Comparison of ENCODE assay signal across 23 cellular contexts in the genomic region with DNA sequence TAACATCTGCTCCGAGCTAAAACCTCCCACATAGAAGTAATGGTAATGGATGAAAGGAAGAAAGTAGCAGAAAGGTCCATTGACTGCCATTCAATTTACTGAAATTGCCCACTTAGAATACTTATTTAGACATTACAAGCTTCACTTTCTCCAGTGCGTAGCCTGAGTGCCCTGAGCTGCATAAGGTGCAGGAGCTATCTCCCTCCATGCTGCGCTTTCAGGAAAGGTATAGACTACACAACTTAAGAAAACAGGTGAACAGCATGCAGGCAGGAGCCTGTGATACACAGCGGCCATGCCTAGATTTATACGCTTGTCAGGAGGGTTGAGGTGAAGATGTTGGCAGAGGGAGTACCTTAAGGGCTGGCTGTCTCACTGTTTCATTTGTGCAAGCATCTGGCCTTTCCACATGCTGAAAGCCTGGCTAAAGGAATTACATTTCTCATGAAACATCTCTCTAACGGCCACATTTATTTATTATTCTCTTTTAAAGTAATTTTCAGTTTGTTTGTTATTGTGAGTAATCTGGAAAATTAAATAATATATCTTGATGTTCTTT.
"Had no signal": no experiment of that assay in that cellular context is flagged by ENCODE, and none has a peak within 500 bp of the region (broad histone marks: within the 10 kb centered on the region; RNA-seq: fewer than 3 reads in every experiment).

No MANE protein-coding gene starts in this region.

- DNase-seq: activated CD4-positive, alpha-beta memory T cell treated with anti-CD3 and anti-CD28 coated beads for 36 hours; activated CD4-positive, alpha-beta T cell treated with anti-CD3 and anti-CD28 coated beads, Interleukin-2, amount 10 ng/mL, durations not matched to agents 7 days and 5 days; activated CD4-positive, CD25-positive, alpha-beta regulatory T cell; activated CD8-positive, alpha-beta memory T cell treated with anti-CD3 and anti-CD28 coated beads for 24 hours; activated gamma-delta T cell treated with Interleukin-2 at 50 U/mL for 16 hours; activated naive CD4-positive, alpha-beta T cell treated with anti-CD3 and anti-CD28 coated beads, Interleukin-2, amount 10 ng/mL, durations not matched to agents 7 days and 5 days; activated naive CD8-positive, alpha-beta T cell treated with anti-CD3 and anti-CD28 coated beads for 36 hours; activated T-cell treated with anti-CD3 and anti-CD28 coated beads for 4 hours; activated T-cell treated with anti-CD3 and anti-CD28 coated beads, Interleukin-2, amount 50 U/mL, for 48 hours; brain microvascular endothelial cell; NCI-H1105 treated with DMSO at 0.1 percent for 48 hours; NCI-H1436 treated with DMSO at 0.1 percent for 48 hours; NCI-H187; NCI-H2081; NCI-H446; NCI-H524; PC-3; SHP77; T-helper 1 cell had no signal

- H3K36me3 ChIP-seq: brain microvascular endothelial cell, cardiac muscle cell had no signal

- H3K4me1 Mint-ChIP-seq: activated CD4-positive, alpha-beta T cell treated with anti-CD3 and anti-CD28 coated beads, Interleukin-2, amount 10 ng/mL, durations not matched to agents 7 days and 5 days; activated naive CD4-positive, alpha-beta T cell treated with anti-CD3 and anti-CD28 coated beads, Interleukin-2, amount 10 ng/mL, durations not matched to agents 7 days and 5 days; activated naive CD8-positive, alpha-beta T cell treated with anti-CD3 and anti-CD28 coated beads for 36 hours; activated T-helper 17 cell treated with anti-CD3 and anti-CD28 coated beads, Interleukin-2, amount 50 U/mL, for 72 hours had no signal

- H3K9me3 Mint-ChIP-seq: activated CD4-positive, alpha-beta memory T cell treated with anti-CD3 and anti-CD28 coated beads for 36 hours; activated CD4-positive, alpha-beta T cell treated with anti-CD3 and anti-CD28 coated beads, Interleukin-2, amount 10 ng/mL, durations not matched to agents 7 days and 5 days; activated naive CD4-positive, alpha-beta T cell treated with anti-CD3 and anti-CD28 coated beads, Interleukin-2, amount 10 ng/mL, durations not matched to agents 7 days and 5 days; activated naive CD8-positive, alpha-beta T cell treated with anti-CD3 and anti-CD28 coated beads for 36 hours had no signal

- H3K4me3 Mint-ChIP-seq: activated CD4-positive, alpha-beta memory T cell treated with anti-CD3 and anti-CD28 coated beads for 36 hours; activated CD4-positive, alpha-beta T cell treated with anti-CD3 and anti-CD28 coated beads, Interleukin-2, amount 10 ng/mL, durations not matched to agents 7 days and 5 days; activated naive CD4-positive, alpha-beta T cell treated with anti-CD3 and anti-CD28 coated beads, Interleukin-2, amount 10 ng/mL, durations not matched to agents 7 days and 5 days; activated naive CD8-positive, alpha-beta T cell treated with anti-CD3 and anti-CD28 coated beads for 36 hours; activated T-helper 17 cell treated with anti-CD3 and anti-CD28 coated beads, Interleukin-2, amount 50 U/mL, for 72 hours had no signal

- H3K27ac ChIP-seq: brain microvascular endothelial cell, cardiac muscle cell, VCaP had no signal

- H3K36me3 Mint-ChIP-seq: activated CD4-positive, alpha-beta memory T cell treated with anti-CD3 and anti-CD28 coated beads for 36 hours; activated naive CD4-positive, alpha-beta T cell treated with anti-CD3 and anti-CD28 coated beads, Interleukin-2, amount 10 ng/mL, durations not matched to agents 7 days and 5 days; activated naive CD8-positive, alpha-beta T cell treated with anti-CD3 and anti-CD28 coated beads for 36 hours had no signal

- H3K27ac Mint-ChIP-seq: activated CD4-positive, alpha-beta memory T cell treated with anti-CD3 and anti-CD28 coated beads for 36 hours; activated CD4-positive, alpha-beta T cell treated with anti-CD3 and anti-CD28 coated beads, Interleukin-2, amount 10 ng/mL, durations not matched to agents 7 days and 5 days; activated naive CD4-positive, alpha-beta T cell treated with anti-CD3 and anti-CD28 coated beads, Interleukin-2, amount 10 ng/mL, durations not matched to agents 7 days and 5 days; activated naive CD8-positive, alpha-beta T cell treated with anti-CD3 and anti-CD28 coated beads for 36 hours; activated T-helper 17 cell treated with anti-CD3 and anti-CD28 coated beads, Interleukin-2, amount 50 U/mL, for 72 hours had no signal

- H3K27me3 Mint-ChIP-seq: activated CD4-positive, alpha-beta memory T cell treated with anti-CD3 and anti-CD28 coated beads for 36 hours; activated CD4-positive, alpha-beta T cell treated with anti-CD3 and anti-CD28 coated beads, Interleukin-2, amount 10 ng/mL, durations not matched to agents 7 days and 5 days; activated naive CD4-positive, alpha-beta T cell treated with anti-CD3 and anti-CD28 coated beads, Interleukin-2, amount 10 ng/mL, durations not matched to agents 7 days and 5 days; activated naive CD8-positive, alpha-beta T cell treated with anti-CD3 and anti-CD28 coated beads for 36 hours; activated T-helper 17 cell treated with anti-CD3 and anti-CD28 coated beads, Interleukin-2, amount 50 U/mL, for 72 hours had no signal

- H3K27me3 ChIP-seq: brain microvascular endothelial cell, cardiac muscle cell had no signal

- ATAC-seq: activated T-helper 17 cell treated with anti-CD3 and anti-CD28 coated beads, Interleukin-2, amount 50 U/mL, for 72 hours; PC-3 had no signal

- H3K4me3 ChIP-seq: cardiac muscle cell had no signal

- FAIRE-seq: RCC 7860 had no signal
